ENCODE assay signal across 9 cellular contexts in genomic region chr16:66746682-66747081, GRCh38.
DNase-seq lines count a peak whose midpoint lies in the region; ATAC-seq lines count a peak whose summit lies in the region.
"Had no signal": no experiment of that assay in that cellular context is flagged by ENCODE, and none has a peak within 500 bp of the region (broad histone marks: within the 10 kb centered on the region; RNA-seq: fewer than 3 reads in every experiment).

No MANE protein-coding gene starts in this region.

- peaks cover 35% of the 10 kb centered on the region for H3K36me3 Mint-ChIP-seq in activated naive CD8-positive, alpha-beta T cell treated with anti-CD3 and anti-CD28 coated beads, Interleukin-2, amount 50 U/mL, for 24 hours (ENCODE audit: low read depth)
- peaks cover 85% of the 10 kb centered on the region for H3K36me3 Mint-ChIP-seq in stimulated activated effector memory CD8-positive, alpha-beta T cell treated with anti-CD3 and anti-CD28 coated beads, Interleukin-12 subunit alpha, Interleukin-12 subunit beta, amount 100 ng/mL, for 72 hours

- no peaks in the 10 kb centered on the region for H3K27me3 Mint-ChIP-seq in activated naive CD8-positive, alpha-beta T cell treated with anti-CD3 and anti-CD28 coated beads, Interleukin-2, amount 50 U/mL, for 24 hours

- H3K27ac Mint-ChIP-seq in activated naive CD8-positive, alpha-beta T cell treated with anti-CD3 and anti-CD28 coated beads, Interleukin-2, amount 50 U/mL, for 24 hours: peak overlapping the region; percentile 82
- no peak overlapping the region for H3K27ac Mint-ChIP-seq in stimulated activated effector memory CD8-positive, alpha-beta T cell treated with anti-CD3 and anti-CD28 coated beads, Interleukin-12 subunit alpha, Interleukin-12 subunit beta, amount 100 ng/mL, for 72 hours

- peaks cover 37% of the 10 kb centered on the region for H3K4me1 Mint-ChIP-seq in activated naive CD8-positive, alpha-beta T cell treated with anti-CD3 and anti-CD28 coated beads, Interleukin-2, amount 50 U/mL, for 24 hours
- peaks cover 36% of the 10 kb centered on the region for H3K4me1 Mint-ChIP-seq in stimulated activated effector memory CD8-positive, alpha-beta T cell treated with anti-CD3 and anti-CD28 coated beads, Interleukin-12 subunit alpha, Interleukin-12 subunit beta, amount 100 ng/mL, for 72 hours

- no peaks in the 10 kb centered on the region for H3K9me3 Mint-ChIP-seq in activated naive CD8-positive, alpha-beta T cell treated with anti-CD3 and anti-CD28 coated beads, Interleukin-2, amount 50 U/mL, for 24 hours
- no peaks in the 10 kb centered on the region for H3K9me3 Mint-ChIP-seq in stimulated activated effector memory CD8-positive, alpha-beta T cell treated with anti-CD3 and anti-CD28 coated beads, Interleukin-12 subunit alpha, Interleukin-12 subunit beta, amount 100 ng/mL, for 72 hours

- ATAC-seq in activated naive CD8-positive, alpha-beta T cell treated with anti-CD3 and anti-CD28 coated beads, Interleukin-2, amount 50 U/mL, for 24 hours: peak; percentile 74
- ATAC-seq in stimulated activated effector memory CD8-positive, alpha-beta T cell treated with anti-CD3 and anti-CD28 coated beads, Interleukin-12 subunit alpha, Interleukin-12 subunit beta, amount 100 ng/mL, for 72 hours: peak; percentile 66
- ATAC-seq in HG03439 (IDR thresholded peaks at IDR 0.05; ENCODE audit: unreplicated experiment): no peak

- DNase-seq in NCI-H2029 (lab: John Stamatoyannopoulos, UW) (peak; percentile 19), NCI-H2029 treated with DMSO at 0.1 percent for 48 hours (lab: John Stamatoyannopoulos, UW) (no peak), Kasumi-1 (lab: John Stamatoyannopoulos, UW) (peak; percentile 41 to 61), NCI-H69 (lab: John Stamatoyannopoulos, UW) (no peak), retina (no peak)
- peak; percentile 16 for DNase-seq in activated naive CD8-positive, alpha-beta T cell treated with anti-CD3 and anti-CD28 coated beads, Interleukin-2, amount 50 U/mL, for 24 hours
- DNase-seq in stimulated activated effector memory CD8-positive, alpha-beta T cell treated with anti-CD3 and anti-CD28 coated beads, Interleukin-12 subunit alpha, Interleukin-12 subunit beta, amount 100 ng/mL, for 72 hours (ENCODE audit: low spot score in 2 of 2): peak in 1 of 2 donors; percentile 76
- DNase-seq: brain microvascular endothelial cell had no signal

- H3K4me3 Mint-ChIP-seq in activated naive CD8-positive, alpha-beta T cell treated with anti-CD3 and anti-CD28 coated beads, Interleukin-2, amount 50 U/mL, for 24 hours: no peak overlapping the region
- no peak overlapping the region for H3K4me3 Mint-ChIP-seq in stimulated activated effector memory CD8-positive, alpha-beta T cell treated with anti-CD3 and anti-CD28 coated beads, Interleukin-12 subunit alpha, Interleukin-12 subunit beta, amount 100 ng/mL, for 72 hours

Comparison
In these comparisons a context has a peak if more than half of its experiments do, and no peak if none do; other contexts are left out.
1. DNase-seq: peak in NCI-H2029 (single experiment), Kasumi-1 (2 of 2) and activated naive CD8-positive, alpha-beta T cell treated with anti-CD3 and anti-CD28 coated beads, Interleukin-2, amount 50 U/mL, for 24 hours (single experiment); none in NCI-H2029 treated with DMSO at 0.1 percent for 48 hours (single experiment), NCI-H69 (single experiment) and retina (single experiment).